9 cellular contexts compared by ENCODE assay signal in the genomic region with DNA sequence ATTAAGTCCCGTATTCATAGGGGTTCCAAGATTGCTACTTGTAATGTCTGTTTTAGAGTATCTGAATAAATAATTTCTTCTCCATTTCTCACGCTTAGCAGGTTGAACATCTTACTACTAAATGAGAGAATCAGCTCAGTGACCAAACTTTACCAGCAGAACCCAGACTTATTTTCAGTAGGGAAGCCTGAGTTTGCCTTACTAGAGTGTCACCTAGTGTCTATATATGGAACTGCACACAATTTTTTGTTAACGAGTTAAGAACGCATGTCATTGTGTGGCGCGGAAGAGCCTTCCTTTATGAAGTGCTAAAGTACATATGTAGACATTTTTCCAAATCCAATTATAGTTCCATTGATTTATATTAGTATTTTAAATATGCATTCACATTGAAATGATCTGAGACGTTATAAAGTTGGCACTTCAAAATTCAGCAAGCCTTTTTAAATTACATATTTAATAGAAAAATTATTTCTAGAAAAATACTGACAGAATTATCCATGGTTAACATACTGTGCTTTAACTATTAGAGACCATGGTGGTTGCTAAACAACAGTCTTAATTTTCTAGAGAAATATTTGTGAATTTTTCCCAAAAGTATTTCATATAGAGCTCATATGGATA.
DNase-seq lines count a peak whose midpoint lies in the region; ATAC-seq and TF ChIP-seq lines count a peak whose summit lies in the region.
"Had no signal": no experiment of that assay in that cellular context is flagged by ENCODE, and none has a peak within 500 bp of the region (broad histone marks: within the 10 kb centered on the region; RNA-seq: fewer than 3 reads in every experiment).

No MANE protein-coding gene starts in this region.

- H3K9me3 Mint-ChIP-seq in nephron progenitor cell = peaks cover 4% of the 10 kb centered on the region

- peaks cover 13% of the 10 kb centered on the region for H3K27me3 Mint-ChIP-seq in nephron progenitor cell (ENCODE audit: low read depth, poor library complexity)

- H3K27ac Mint-ChIP-seq in nephron progenitor cell = no peak overlapping the region

- TF ChIP-seq CTCF in C4-2B (conservative IDR thresholded peaks at IDR 0.05) (peak; percentile 95), epithelial cell of proximal tubule (conservative IDR thresholded peaks at IDR 0.05; ENCODE audit: low read depth, low read length) (peak; percentile 83), nephron progenitor cell (IDR thresholded peaks at IDR 0.05) (peak; percentile 92)

- H3K4me3 Mint-ChIP-seq in nephron progenitor cell = no peak overlapping the region

- H3K27ac ChIP-seq in C4-2B = no peak overlapping the region
- H3K27ac ChIP-seq: SJSA1 had no signal

- DNase-seq in NCI-H1417 treated with DMSO at 0.1 percent for 48 hours (lab: John Stamatoyannopoulos, UW) = peak; percentile 30
- DNase-seq in epithelial cell of proximal tubule (ENCODE audit: low read depth) = peak; percentile 40
- DNase-seq in nephron progenitor cell = peak; percentile 30
- DNase-seq in activated CD8-positive, alpha-beta memory T cell treated with anti-CD3 and anti-CD28 coated beads for 24 hours = no peak

- H3K4me3 ChIP-seq in epithelial cell of proximal tubule (ENCODE audit: low read depth, low read length) = no peak overlapping the region
- H3K4me3 ChIP-seq: SJSA1 had no signal

- H3K4me1 Mint-ChIP-seq in nephron progenitor cell = peaks cover 50% of the 10 kb centered on the region

- ATAC-seq in GM18511 (IDR thresholded peaks at IDR 0.05; ENCODE audit: unreplicated experiment) = peak; percentile 91
- ATAC-seq in HG02885 (IDR thresholded peaks at IDR 0.05; ENCODE audit: poor library complexity, unreplicated experiment) = peak; percentile 92
- ATAC-seq in SK-N-SH treated with all-trans-retinoic acid at 6 μM for 48 hours = peak; percentile 88

- no peaks in the 10 kb centered on the region for H3K36me3 Mint-ChIP-seq in nephron progenitor cell (ENCODE audit: low read depth)

TF ChIP-seq in SK-N-SH treated with all-trans-retinoic acid at 6 μM for 48 hours, 23 proteins besides CTCF, POLR2A, EP300 and RAD21:
- no peak for TF ChIP-seq ARNTL (CRISPR knock-in tag; IDR thresholded peaks at IDR 0.05; ENCODE audit: borderline replicate concordance, low read depth)
- TF ChIP-seq BACH2 (CRISPR knock-in tag; IDR thresholded peaks at IDR 0.05; ENCODE audit: borderline replicate concordance) = no peak
- no peak for TF ChIP-seq CSDC2 (CRISPR knock-in tag; IDR thresholded peaks at IDR 0.05)
- TF ChIP-seq, protein P1, sequence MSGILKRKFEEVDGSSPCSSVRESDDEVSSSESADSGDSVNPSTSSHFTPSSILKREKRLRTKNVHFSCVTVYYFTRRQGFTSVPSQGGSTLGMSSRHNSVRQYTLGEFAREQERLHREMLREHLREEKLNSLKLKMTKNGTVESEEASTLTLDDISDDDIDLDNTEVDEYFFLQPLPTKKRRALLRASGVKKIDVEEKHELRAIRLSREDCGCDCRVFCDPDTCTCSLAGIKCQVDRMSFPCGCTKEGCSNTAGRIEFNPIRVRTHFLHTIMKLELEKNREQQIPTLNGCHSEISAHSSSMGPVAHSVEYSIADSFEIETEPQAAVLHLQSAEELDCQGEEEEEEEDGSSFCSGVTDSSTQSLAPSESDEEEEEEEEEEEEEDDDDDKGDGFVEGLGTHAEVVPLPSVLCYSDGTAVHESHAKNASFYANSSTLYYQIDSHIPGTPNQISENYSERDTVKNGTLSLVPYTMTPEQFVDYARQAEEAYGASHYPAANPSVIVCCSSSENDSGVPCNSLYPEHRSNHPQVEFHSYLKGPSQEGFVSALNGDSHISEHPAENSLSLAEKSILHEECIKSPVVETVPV (CRISPR knock-in tag; IDR thresholded peaks at IDR 0.05) = no peak
- no peak for TF ChIP-seq PPARA (CRISPR knock-in tag; IDR thresholded peaks at IDR 0.05; ENCODE audit: borderline replicate concordance)
- TF ChIP-seq RARB (CRISPR knock-in tag; IDR thresholded peaks at IDR 0.05) = no peak
- TF ChIP-seq, protein P2, sequence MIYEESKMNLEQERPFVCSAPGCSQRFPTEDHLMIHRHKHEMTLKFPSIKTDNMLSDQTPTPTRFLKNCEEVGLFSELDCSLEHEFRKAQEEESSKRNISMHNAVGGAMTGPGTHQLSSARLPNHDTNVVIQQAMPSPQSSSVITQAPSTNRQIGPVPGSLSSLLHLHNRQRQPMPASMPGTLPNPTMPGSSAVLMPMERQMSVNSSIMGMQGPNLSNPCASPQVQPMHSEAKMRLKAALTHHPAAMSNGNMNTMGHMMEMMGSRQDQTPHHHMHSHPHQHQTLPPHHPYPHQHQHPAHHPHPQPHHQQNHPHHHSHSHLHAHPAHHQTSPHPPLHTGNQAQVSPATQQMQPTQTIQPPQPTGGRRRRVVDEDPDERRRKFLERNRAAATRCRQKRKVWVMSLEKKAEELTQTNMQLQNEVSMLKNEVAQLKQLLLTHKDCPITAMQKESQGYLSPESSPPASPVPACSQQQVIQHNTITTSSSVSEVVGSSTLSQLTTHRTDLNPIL (CRISPR knock-in tag; IDR thresholded peaks at IDR 0.05; ENCODE audit: low read depth) = no peak
- TF ChIP-seq ZNF565 (CRISPR knock-in tag; conservative IDR thresholded peaks at IDR 0.05; ENCODE audit: low read depth) = no peak
- no peak for TF ChIP-seq OSR1 (CRISPR knock-in tag; IDR thresholded peaks at IDR 0.05)
- no peak for TF ChIP-seq ZNF70 (CRISPR knock-in tag; IDR thresholded peaks at IDR 0.05)
- TF ChIP-seq ESRRG (CRISPR knock-in tag; IDR thresholded peaks at IDR 0.05) = no peak
- no peak for TF ChIP-seq ZC3H10 (CRISPR knock-in tag; IDR thresholded peaks at IDR 0.05)
- TF ChIP-seq, protein P3, sequence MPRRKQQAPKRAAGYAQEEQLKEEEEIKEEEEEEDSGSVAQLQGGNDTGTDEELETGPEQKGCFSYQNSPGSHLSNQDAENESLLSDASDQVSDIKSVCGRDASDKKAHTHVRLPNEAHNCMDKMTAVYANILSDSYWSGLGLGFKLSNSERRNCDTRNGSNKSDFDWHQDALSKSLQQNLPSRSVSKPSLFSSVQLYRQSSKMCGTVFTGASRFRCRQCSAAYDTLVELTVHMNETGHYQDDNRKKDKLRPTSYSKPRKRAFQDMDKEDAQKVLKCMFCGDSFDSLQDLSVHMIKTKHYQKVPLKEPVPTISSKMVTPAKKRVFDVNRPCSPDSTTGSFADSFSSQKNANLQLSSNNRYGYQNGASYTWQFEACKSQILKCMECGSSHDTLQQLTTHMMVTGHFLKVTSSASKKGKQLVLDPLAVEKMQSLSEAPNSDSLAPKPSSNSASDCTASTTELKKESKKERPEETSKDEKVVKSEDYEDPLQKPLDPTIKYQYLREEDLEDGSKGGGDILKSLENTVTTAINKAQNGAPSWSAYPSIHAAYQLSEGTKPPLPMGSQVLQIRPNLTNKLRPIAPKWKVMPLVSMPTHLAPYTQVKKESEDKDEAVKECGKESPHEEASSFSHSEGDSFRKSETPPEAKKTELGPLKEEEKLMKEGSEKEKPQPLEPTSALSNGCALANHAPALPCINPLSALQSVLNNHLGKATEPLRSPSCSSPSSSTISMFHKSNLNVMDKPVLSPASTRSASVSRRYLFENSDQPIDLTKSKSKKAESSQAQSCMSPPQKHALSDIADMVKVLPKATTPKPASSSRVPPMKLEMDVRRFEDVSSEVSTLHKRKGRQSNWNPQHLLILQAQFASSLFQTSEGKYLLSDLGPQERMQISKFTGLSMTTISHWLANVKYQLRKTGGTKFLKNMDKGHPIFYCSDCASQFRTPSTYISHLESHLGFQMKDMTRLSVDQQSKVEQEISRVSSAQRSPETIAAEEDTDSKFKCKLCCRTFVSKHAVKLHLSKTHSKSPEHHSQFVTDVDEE (CRISPR knock-in tag; IDR thresholded peaks at IDR 0.05) = no peak
- TF ChIP-seq TOX (CRISPR knock-in tag; IDR thresholded peaks at IDR 0.05; ENCODE audit: borderline replicate concordance) = no peak
- no peak for TF ChIP-seq TCF4 (CRISPR knock-in tag; IDR thresholded peaks at IDR 0.05; ENCODE audit: borderline replicate concordance)
- no peak for TF ChIP-seq SNAI2 (CRISPR knock-in tag; IDR thresholded peaks at IDR 0.05)
- TF ChIP-seq ZFP3 (CRISPR knock-in tag; IDR thresholded peaks at IDR 0.05) = no peak
